1 cellular context compared by ENCODE assay signal in the genomic region with DNA sequence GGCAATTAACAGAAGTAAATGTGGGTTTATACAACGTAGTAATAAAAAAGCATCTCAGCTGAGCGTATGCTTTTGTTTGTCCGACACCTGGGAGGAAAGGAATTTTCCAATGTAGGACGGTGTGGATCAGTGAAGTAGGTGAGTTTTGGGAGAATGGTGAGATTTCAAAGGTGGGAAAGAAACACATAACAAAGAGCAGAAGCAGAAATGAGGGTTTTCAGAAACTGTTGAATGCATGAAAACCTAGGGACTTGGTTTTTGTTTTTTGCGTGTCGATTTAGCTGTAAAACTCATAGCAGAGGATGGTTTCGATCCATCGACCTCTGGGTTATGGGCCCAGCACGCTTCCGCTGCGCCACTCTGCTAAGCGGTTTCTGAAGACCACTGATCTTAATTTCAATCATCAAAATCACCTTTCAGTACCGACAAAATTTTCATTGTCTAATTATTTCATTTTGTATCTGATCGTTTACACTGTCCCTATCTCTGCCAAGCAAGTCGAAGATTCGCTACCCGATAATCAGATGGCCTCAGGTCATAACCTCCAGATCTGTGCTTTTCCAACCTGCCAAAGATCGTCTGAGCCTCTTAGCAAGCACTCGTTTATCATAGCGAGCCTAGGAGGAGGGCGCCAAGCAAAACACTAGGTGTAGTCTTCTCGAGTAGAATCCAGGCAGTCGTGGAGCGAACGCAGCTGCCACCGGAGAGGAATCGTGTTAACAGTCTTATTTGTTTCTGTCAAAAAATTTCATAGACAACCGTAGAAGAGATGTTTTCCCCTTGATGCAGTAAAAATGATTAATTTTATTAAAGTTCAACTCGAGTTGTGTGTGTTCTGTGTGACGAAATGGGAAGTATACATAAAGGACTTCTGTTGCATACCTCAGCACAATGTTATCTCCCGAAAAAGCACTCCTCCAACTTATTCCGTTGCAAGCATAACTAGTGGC.
TF ChIP-seq lines count a peak whose summit lies in the region.

No MANE protein-coding gene starts in this region.

TF ChIP-seq in HepG2, 621 proteins besides CTCF, POLR2A, EP300 and RAD21 (continued from another document and continues in another):
- TF ChIP-seq, protein P1, sequence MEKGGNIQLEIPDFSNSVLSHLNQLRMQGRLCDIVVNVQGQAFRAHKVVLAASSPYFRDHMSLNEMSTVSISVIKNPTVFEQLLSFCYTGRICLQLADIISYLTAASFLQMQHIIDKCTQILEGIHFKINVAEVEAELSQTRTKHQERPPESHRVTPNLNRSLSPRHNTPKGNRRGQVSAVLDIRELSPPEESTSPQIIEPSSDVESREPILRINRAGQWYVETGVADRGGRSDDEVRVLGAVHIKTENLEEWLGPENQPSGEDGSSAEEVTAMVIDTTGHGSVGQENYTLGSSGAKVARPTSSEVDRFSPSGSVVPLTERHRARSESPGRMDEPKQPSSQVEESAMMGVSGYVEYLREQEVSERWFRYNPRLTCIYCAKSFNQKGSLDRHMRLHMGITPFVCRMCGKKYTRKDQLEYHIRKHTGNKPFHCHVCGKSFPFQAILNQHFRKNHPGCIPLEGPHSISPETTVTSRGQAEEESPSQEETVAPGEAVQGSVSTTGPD (CRISPR knock-in tag; IDR thresholded peaks at IDR 0.05): no peak
- TF ChIP-seq, protein P2, sequence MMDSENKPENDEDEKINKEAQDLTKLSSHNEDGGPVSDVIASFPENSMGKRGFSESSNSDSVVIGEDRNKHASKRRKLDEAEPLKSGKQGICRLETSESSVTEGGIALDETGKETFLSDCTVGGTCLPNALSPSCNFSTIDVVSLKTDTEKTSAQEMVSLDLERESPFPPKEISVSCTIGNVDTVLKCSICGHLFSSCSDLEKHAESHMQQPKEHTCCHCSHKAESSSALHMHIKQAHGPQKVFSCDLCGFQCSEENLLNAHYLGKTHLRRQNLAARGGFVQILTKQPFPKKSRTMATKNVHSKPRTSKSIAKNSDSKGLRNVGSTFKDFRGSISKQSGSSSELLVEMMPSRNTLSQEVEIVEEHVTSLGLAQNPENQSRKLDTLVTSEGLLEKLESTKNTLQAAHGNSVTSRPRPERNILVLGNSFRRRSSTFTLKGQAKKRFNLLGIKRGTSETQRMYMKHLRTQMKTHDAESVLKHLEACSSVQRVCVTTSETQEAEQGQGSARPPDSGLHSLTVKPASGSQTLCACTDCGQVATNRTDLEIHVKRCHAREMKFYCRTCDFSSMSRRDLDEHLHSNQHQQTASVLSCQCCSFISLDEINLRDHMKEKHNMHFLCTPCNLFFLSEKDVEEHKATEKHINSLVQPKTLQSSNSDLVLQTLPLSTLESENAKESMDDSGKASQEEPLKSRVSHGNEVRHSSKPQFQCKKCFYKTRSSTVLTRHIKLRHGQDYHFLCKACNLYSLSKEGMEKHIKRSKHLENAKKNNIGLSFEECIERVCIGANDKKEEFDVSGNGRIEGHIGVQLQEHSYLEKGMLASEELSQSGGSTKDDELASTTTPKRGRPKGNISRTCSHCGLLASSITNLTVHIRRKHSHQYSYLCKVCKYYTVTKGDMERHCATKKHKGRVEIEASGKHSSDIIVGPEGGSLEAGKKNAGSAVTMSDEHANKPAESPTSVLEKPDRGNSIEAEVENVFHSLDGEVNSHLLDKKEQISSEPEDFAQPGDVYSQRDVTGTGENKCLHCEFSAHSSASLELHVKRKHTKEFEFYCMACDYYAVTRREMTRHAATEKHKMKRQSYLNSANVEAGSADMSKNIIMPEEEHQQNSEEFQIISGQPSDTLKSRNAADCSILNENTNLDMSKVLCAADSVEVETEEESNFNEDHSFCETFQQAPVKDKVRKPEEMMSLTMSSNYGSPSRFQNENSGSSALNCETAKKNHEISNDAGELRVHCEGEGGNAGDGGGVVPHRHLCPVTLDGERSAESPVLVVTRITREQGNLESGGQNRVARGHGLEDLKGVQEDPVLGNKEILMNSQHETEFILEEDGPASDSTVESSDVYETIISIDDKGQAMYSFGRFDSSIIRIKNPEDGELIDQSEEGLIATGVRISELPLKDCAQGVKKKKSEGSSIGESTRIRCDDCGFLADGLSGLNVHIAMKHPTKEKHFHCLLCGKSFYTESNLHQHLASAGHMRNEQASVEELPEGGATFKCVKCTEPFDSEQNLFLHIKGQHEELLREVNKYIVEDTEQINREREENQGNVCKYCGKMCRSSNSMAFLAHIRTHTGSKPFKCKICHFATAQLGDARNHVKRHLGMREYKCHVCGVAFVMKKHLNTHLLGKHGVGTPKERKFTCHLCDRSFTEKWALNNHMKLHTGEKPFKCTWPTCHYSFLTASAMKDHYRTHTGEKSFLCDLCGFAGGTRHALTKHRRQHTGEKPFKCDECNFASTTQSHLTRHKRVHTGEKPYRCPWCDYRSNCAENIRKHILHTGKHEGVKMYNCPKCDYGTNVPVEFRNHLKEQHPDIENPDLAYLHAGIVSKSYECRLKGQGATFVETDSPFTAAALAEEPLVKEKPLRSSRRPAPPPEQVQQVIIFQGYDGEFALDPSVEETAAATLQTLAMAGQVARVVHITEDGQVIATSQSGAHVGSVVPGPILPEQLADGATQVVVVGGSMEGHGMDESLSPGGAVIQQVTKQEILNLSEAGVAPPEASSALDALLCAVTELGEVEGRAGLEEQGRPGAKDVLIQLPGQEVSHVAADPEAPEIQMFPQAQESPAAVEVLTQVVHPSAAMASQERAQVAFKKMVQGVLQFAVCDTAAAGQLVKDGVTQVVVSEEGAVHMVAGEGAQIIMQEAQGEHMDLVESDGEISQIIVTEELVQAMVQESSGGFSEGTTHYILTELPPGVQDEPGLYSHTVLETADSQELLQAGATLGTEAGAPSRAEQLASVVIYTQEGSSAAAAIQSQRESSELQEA (CRISPR knock-in tag; IDR thresholded peaks at IDR 0.05; ENCODE audit: not compliant biosample characterization): no peak
- TF ChIP-seq, protein P3, sequence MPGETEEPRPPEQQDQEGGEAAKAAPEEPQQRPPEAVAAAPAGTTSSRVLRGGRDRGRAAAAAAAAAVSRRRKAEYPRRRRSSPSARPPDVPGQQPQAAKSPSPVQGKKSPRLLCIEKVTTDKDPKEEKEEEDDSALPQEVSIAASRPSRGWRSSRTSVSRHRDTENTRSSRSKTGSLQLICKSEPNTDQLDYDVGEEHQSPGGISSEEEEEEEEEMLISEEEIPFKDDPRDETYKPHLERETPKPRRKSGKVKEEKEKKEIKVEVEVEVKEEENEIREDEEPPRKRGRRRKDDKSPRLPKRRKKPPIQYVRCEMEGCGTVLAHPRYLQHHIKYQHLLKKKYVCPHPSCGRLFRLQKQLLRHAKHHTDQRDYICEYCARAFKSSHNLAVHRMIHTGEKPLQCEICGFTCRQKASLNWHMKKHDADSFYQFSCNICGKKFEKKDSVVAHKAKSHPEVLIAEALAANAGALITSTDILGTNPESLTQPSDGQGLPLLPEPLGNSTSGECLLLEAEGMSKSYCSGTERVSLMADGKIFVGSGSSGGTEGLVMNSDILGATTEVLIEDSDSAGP (CRISPR knock-in tag; IDR thresholded peaks at IDR 0.05; ENCODE audit: borderline replicate concordance): peak; percentile 31; the same call in 1 of the 2 replicates
- TF ChIP-seq ZBTB38 (CRISPR knock-in tag; IDR thresholded peaks at IDR 0.05) (no peak), ZBTB8A (CRISPR knock-in tag; IDR thresholded peaks at IDR 0.05; ENCODE audit: borderline replicate concordance, low read depth) (no peak), ZNF12 (CRISPR knock-in tag; IDR thresholded peaks at IDR 0.05) (0 out of 2 replicates have a peak, but pooled peaks have one; percentile 21), ZNF124 (CRISPR knock-in tag; IDR thresholded peaks at IDR 0.05) (no peak), ZNF430 (CRISPR knock-in tag; IDR thresholded peaks at IDR 0.05) (0 out of 2 replicates have a peak, but pooled peaks have one; percentile 32), NFYC (CRISPR knock-in tag; IDR thresholded peaks at IDR 0.05) (no peak), SAFB2 (CRISPR knock-in tag; IDR thresholded peaks at IDR 0.05; ENCODE audit: borderline replicate concordance, low read depth) (no peak), KDM5A (IDR thresholded peaks at IDR 0.05; ENCODE audit: borderline replicate concordance, low read length) (0 out of 2 replicates have a peak, but pooled peaks have one; percentile 41), FOXA1 (IDR thresholded peaks at IDR 0.05) (no peak), FOXA1 (CRISPR knock-in tag; IDR thresholded peaks at IDR 0.05) (no peak), EED (CRISPR knock-in tag; IDR thresholded peaks at IDR 0.05) (no peak), YEATS4 (CRISPR knock-in tag; IDR thresholded peaks at IDR 0.05; ENCODE audit: borderline replicate concordance) (no peak), SP1 (IDR thresholded peaks at IDR 0.05) (no peak), SP1 (CRISPR knock-in tag; IDR thresholded peaks at IDR 0.05) (no peak), TBX3 (IDR thresholded peaks at IDR 0.05; ENCODE audit: borderline replicate concordance) (no peak), TBX2 (CRISPR knock-in tag; IDR thresholded peaks at IDR 0.05; ENCODE audit: borderline replicate concordance) (no peak), TP53 (CRISPR knock-in tag; conservative IDR thresholded peaks at IDR 0.05) (0 out of 2 replicates have a peak, but pooled peaks have one; percentile 56), SMARCC2 (IDR thresholded peaks at IDR 0.05) (no peak), PRPF4 (IDR thresholded peaks at IDR 0.05; ENCODE audit: low read depth, low read length, poor library complexity, severe bottlenecking) (peak; percentile 50), KDM2A (CRISPR knock-in tag; IDR thresholded peaks at IDR 0.05; ENCODE audit: borderline replicate concordance, low read depth) (peak; percentile 75; the same call in 1 of the 2 replicates), CEBPG (CRISPR knock-in tag; IDR thresholded peaks at IDR 0.05) (no peak; the same call in 1 of the 2 replicates), RFXANK (CRISPR knock-in tag; IDR thresholded peaks at IDR 0.05) (no peak; the same call in 1 of the 2 replicates), SALL2 (CRISPR knock-in tag; IDR thresholded peaks at IDR 0.05) (peak; percentile 24; the same call in 1 of the 2 replicates), SETDB1 (CRISPR knock-in tag; IDR thresholded peaks at IDR 0.05; ENCODE audit: borderline replicate concordance) (no peak)
- TF ChIP-seq, protein P4, sequence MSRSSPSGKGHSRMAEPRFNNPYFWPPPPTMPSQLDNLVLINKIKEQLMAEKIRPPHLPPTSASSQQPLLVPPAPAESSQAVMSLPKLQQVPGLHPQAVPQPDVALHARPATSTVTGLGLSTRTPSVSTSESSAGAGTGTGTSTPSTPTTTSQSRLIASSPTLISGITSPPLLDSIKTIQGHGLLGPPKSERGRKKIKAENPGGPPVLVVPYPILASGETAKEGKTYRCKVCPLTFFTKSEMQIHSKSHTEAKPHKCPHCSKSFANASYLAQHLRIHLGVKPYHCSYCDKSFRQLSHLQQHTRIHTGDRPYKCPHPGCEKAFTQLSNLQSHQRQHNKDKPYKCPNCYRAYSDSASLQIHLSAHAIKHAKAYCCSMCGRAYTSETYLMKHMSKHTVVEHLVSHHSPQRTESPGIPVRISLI (CRISPR knock-in tag; IDR thresholded peaks at IDR 0.05; ENCODE audit: borderline replicate concordance): peak; percentile 44; the same call in 1 of the 2 replicates
- TF ChIP-seq, protein P5, sequence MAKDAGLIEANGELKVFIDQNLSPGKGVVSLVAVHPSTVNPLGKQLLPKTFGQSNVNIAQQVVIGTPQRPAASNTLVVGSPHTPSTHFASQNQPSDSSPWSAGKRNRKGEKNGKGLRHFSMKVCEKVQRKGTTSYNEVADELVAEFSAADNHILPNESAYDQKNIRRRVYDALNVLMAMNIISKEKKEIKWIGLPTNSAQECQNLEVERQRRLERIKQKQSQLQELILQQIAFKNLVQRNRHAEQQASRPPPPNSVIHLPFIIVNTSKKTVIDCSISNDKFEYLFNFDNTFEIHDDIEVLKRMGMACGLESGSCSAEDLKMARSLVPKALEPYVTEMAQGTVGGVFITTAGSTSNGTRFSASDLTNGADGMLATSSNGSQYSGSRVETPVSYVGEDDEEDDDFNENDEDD (CRISPR knock-in tag; IDR thresholded peaks at IDR 0.05; ENCODE audit: borderline replicate concordance): peak; percentile 23; the same call in 1 of the 2 replicates
- TF ChIP-seq, protein P6, sequence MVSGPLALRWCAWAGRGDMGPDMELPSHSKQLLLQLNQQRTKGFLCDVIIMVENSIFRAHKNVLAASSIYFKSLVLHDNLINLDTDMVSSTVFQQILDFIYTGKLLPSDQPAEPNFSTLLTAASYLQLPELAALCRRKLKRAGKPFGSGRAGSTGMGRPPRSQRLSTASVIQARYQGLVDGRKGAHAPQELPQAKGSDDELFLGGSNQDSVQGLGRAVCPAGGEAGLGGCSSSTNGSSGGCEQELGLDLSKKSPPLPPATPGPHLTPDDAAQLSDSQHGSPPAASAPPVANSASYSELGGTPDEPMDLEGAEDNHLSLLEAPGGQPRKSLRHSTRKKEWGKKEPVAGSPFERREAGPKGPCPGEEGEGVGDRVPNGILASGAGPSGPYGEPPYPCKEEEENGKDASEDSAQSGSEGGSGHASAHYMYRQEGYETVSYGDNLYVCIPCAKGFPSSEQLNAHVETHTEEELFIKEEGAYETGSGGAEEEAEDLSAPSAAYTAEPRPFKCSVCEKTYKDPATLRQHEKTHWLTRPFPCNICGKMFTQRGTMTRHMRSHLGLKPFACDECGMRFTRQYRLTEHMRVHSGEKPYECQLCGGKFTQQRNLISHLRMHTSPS (CRISPR knock-in tag; IDR thresholded peaks at IDR 0.05; ENCODE audit: low read depth): no peak
- TF ChIP-seq, protein P7, sequence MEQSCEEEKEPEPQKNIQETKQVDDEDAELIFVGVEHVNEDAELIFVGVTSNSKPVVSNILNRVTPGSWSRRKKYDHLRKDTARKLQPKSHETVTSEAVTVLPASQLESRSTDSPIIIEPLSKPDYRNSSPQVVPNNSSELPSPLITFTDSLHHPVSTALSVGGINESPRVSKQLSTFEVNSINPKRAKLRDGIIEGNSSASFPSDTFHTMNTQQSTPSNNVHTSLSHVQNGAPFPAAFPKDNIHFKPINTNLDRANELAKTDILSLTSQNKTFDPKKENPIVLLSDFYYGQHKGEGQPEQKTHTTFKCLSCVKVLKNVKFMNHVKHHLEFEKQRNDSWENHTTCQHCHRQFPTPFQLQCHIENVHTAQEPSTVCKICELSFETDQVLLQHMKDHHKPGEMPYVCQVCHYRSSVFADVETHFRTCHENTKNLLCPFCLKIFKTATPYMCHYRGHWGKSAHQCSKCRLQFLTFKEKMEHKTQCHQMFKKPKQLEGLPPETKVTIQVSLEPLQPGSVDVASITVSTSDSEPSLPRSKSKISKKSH (CRISPR knock-in tag; IDR thresholded peaks at IDR 0.05; ENCODE audit: borderline replicate concordance): no peak
- TF ChIP-seq, protein P8, sequence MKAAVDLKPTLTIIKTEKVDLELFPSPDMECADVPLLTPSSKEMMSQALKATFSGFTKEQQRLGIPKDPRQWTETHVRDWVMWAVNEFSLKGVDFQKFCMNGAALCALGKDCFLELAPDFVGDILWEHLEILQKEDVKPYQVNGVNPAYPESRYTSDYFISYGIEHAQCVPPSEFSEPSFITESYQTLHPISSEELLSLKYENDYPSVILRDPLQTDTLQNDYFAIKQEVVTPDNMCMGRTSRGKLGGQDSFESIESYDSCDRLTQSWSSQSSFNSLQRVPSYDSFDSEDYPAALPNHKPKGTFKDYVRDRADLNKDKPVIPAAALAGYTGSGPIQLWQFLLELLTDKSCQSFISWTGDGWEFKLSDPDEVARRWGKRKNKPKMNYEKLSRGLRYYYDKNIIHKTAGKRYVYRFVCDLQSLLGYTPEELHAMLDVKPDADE (CRISPR knock-in tag; IDR thresholded peaks at IDR 0.05): no peak
- TF ChIP-seq, protein P9, sequence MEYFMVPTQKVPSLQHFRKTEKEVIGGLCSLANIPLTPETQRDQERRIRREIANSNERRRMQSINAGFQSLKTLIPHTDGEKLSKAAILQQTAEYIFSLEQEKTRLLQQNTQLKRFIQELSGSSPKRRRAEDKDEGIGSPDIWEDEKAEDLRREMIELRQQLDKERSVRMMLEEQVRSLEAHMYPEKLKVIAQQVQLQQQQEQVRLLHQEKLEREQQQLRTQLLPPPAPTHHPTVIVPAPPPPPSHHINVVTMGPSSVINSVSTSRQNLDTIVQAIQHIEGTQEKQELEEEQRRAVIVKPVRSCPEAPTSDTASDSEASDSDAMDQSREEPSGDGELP (IDR thresholded peaks at IDR 0.05; ENCODE audit: borderline replicate concordance, low read depth): peak; percentile 35; the same call in 1 of the 2 replicates
